In genomic region chr9:129347323-129348120, GRCh38 we compare ENCODE assay signal across 14 cellular contexts.
A peak's percentile ranks its signal among the peaks of the same experiment; 100 is the strongest.
DNase-seq lines count a peak whose midpoint lies in the region; ATAC-seq, FAIRE-seq and TF ChIP-seq lines count a peak whose summit lies in the region.
"Had no signal": no experiment of that assay in that cellular context is flagged by ENCODE, and none has a peak within 500 bp of the region (broad histone marks: within the 10 kb centered on the region; RNA-seq: fewer than 3 reads in every experiment).

No MANE protein-coding gene starts in this region.

- TF ChIP-seq POLR2A in H54 (IDR thresholded peaks at IDR 0.05; ENCODE audit: low read depth, low read length): no peak
- TF ChIP-seq POLR2A in spleen (IDR thresholded peaks at IDR 0.05): no peak

- ATAC-seq in GM21529 (IDR thresholded peaks at IDR 0.05; ENCODE audit: unreplicated experiment): no peak
- no peak for ATAC-seq in HG02610 (IDR thresholded peaks at IDR 0.05; ENCODE audit: unreplicated experiment)

- 49 to 77% (median 63%) methylated on average over 19 to 21 of the region's 21 CpGs for WGBS in spleen, 5 donors

- no peak for FAIRE-seq in H54 (lab: Jason Lieb, UNC)
- FAIRE-seq: small intestine had no signal

- H3K4me1 ChIP-seq in spleen: peaks cover 0 to 84% (median 40%) of the 10 kb centered on the region in 6 donors
- H3K4me1 ChIP-seq: SJSA1 had no signal

- TF ChIP-seq CTCF in fibroblast of pulmonary artery (IDR thresholded peaks at IDR 0.05; ENCODE audit: low read length, missing control alignments) (no peak), spleen (IDR thresholded peaks at IDR 0.05 in 8 of 11, conservative IDR thresholded peaks at IDR 0.05 in 3 of 11) (no peak)

- H3K4me3 ChIP-seq in fibroblast of pulmonary artery (replicated peaks; ENCODE audit: low read depth, low read length) (no peak overlapping the region), spleen (no peak overlapping the region)
- H3K4me3 ChIP-seq: SJSA1, thoracic aorta had no signal

- peak; percentile 42 for DNase-seq in H54 (ENCODE audit: insufficient read length, low spot score)
- DNase-seq in RPMI7951 (ENCODE audit: low read depth): peak; percentile 66
- peak; percentile 55 for DNase-seq in fibroblast of pulmonary artery (ENCODE audit: low read depth)
- DNase-seq in spleen: no peak
- DNase-seq in mucosa of gallbladder (ENCODE audit: low spot score): no peak
- DNase-seq: amygdala, GOT3, NCI-H1417, NCI-H526, small intestine had no signal

- H3K9me3 ChIP-seq in spleen: no peaks in the 10 kb centered on the region
- H3K9me3 ChIP-seq: SJSA1, thoracic aorta had no signal

- H3K36me3 ChIP-seq in spleen: no peaks in the 10 kb centered on the region
- H3K36me3 ChIP-seq: SJSA1, thoracic aorta had no signal

- peak overlapping the region in 7 of 8 donors; percentile 48 to 90 (median 83) for H3K27ac ChIP-seq in spleen
- H3K27ac ChIP-seq: SJSA1 had no signal

- peaks cover 0 to 31% (median 14%) of the 10 kb centered on the region in 7 donors for H3K27me3 ChIP-seq in spleen (replicated peaks in 1 of 7)
- H3K27me3 ChIP-seq: SJSA1 had no signal

- intact Hi-C loops in spleen (cut with DNase I; ENCODE audit: low total_unique reads): no loop called here

Comparison
In these comparisons a context has a peak if more than half of its experiments do, and no peak if none do; other contexts are left out.
1. DNase-seq: peak in H54 (single experiment), RPMI7951 (single experiment) and fibroblast of pulmonary artery (single experiment); none in spleen (single experiment) and mucosa of gallbladder (single experiment).